In the genomic region with DNA sequence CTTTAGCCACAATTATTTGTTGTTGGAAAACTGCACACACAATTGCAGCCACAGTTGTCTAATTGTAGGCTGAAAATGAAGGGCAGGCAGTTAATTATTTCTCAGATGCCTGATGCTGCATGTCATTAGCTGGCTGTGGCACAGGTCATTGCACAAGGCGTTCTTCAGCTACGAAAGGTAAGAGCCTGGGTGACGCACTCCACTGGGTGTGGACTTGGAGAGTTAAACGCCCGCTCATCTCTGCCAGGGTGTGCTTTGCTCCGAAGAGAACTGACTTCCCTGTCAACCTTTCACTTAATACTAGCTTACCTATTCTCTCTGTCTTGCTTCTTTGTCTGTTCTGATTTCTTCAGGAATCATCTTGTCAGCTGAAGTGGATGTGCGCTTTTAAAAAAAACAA, we compare ENCODE assay signal across 12 cellular contexts.
A peak's percentile ranks its signal among the peaks of the same experiment; 100 is the strongest.
DNase-seq lines count a peak whose midpoint lies in the region; ATAC-seq and TF ChIP-seq lines count a peak whose summit lies in the region.
"Had no signal": no experiment of that assay in that cellular context is flagged by ENCODE, and none has a peak within 500 bp of the region (broad histone marks: within the 10 kb centered on the region; RNA-seq: fewer than 3 reads in every experiment).

No MANE protein-coding gene starts in this region.

- H3K27ac ChIP-seq in PC-9 (peak overlapping the region; percentile 79), right atrium auricular region (no peak overlapping the region)
- H3K27ac ChIP-seq: C4-2B had no signal

- TF ChIP-seq CTCF in PC-9 (conservative IDR thresholded peaks at IDR 0.05) (no peak), fibroblast of mammary gland (conservative IDR thresholded peaks at IDR 0.05; ENCODE audit: control insufficient read depth, insufficient read depth, low read depth, low read length) (no peak), nephron (IDR thresholded peaks at IDR 0.05; ENCODE audit: unreplicated experiment in 3 of 3) (no peak), right atrium auricular region (IDR thresholded peaks at IDR 0.05) (no peak)

- peaks cover 28% of the 10 kb centered on the region for H3K4me1 ChIP-seq in PC-9 (replicated peaks; ENCODE audit: insufficient read depth)
- H3K4me1 ChIP-seq in right atrium auricular region = no peaks in the 10 kb centered on the region

- ATAC-seq in HG02763 (IDR thresholded peaks at IDR 0.05; ENCODE audit: unreplicated experiment) (no peak), HG03097 (IDR thresholded peaks at IDR 0.05; ENCODE audit: low FRiP score, unreplicated experiment) (no peak)
- ATAC-seq: right cardiac atrium had no signal

- H3K4me3 ChIP-seq in PC-9 (peak overlapping the region; percentile 47), fibroblast of mammary gland (ENCODE audit: control insufficient read depth, low read depth, low read length) (peak overlapping the region; percentile 28), right atrium auricular region (no peak overlapping the region)

- H3K9me3 Mint-ChIP-seq in nephron = peaks cover 9% of the 10 kb centered on the region
- H3K9me3 Mint-ChIP-seq: activated CD4-positive, alpha-beta memory T cell treated with anti-CD3 and anti-CD28 coated beads, Interleukin-2, amount 10 ng/mL, durations not matched to agents 7 days and 5 days had no signal

- H3K79me2 ChIP-seq in PC-9 (ENCODE audit: low read depth) = no peaks in the 10 kb centered on the region

- intact Hi-C loops in PC-9 (cut with micrococcal nuclease; ENCODE audit: unreplicated experiment) = no loop called here

- H4K20me1 ChIP-seq in PC-9 (ENCODE audit: insufficient read depth) = no peaks in the 10 kb centered on the region

- no TSS peak for BruUV-seq in PC-9 (replicated peaks; lab: Mats Ljungman, UMichigan)

- peaks cover 5% of the 10 kb centered on the region for H3K4me1 Mint-ChIP-seq in nephron
- H3K4me1 Mint-ChIP-seq: activated CD4-positive, alpha-beta memory T cell treated with anti-CD3 and anti-CD28 coated beads, Interleukin-2, amount 10 ng/mL, durations not matched to agents 7 days and 5 days had no signal

- H3K36me3 ChIP-seq in PC-9 (ENCODE audit: low read depth) (no peaks in the 10 kb centered on the region), right atrium auricular region (no peaks in the 10 kb centered on the region)

- CTCF ChIA-PET in PC-9 (lab: Charles Lee) = no interaction called here

- H3K27ac Mint-ChIP-seq in nephron = peak overlapping the region; percentile 67 to 82 (median 81)
- H3K27ac Mint-ChIP-seq: activated CD4-positive, alpha-beta memory T cell treated with anti-CD3 and anti-CD28 coated beads, Interleukin-2, amount 10 ng/mL, durations not matched to agents 7 days and 5 days had no signal

- H3F3A ChIP-seq in PC-9 (ENCODE audit: insufficient read depth, low read depth) = peaks cover 16% of the 10 kb centered on the region; the same call in 1 of the 2 replicates

- no peaks in the 10 kb centered on the region for H3K36me3 Mint-ChIP-seq in nephron (ENCODE audit: low read depth)

- peak overlapping the region in 1 of 3 experiments; percentile 3 for H3K4me3 Mint-ChIP-seq in nephron
- H3K4me3 Mint-ChIP-seq: activated CD4-positive, alpha-beta memory T cell treated with anti-CD3 and anti-CD28 coated beads, Interleukin-2, amount 10 ng/mL, durations not matched to agents 7 days and 5 days had no signal

- no peaks in the 10 kb centered on the region for H3K9me2 ChIP-seq in PC-9 (ENCODE audit: insufficient read depth)

- H2AFZ ChIP-seq in PC-9 = peak overlapping the region; percentile 66

- POLR2A ChIA-PET in PC-9 (lab: Charles Lee; ENCODE audit: unreplicated experiment) = interaction anchor here (0.5 to 0.7 kb wide), 4 partner anchors 28 to 1990 kb away, joined by 3 to 5 read pairs (median 4); no protein-coding TSS in a partner anchor

- H3K27me3 ChIP-seq in PC-9 (ENCODE audit: insufficient read depth, low read depth) (no peaks in the 10 kb centered on the region), right atrium auricular region (no peaks in the 10 kb centered on the region)

- no peaks in the 10 kb centered on the region for H3K9me3 ChIP-seq in PC-9 (ENCODE audit: insufficient read depth, low read depth)
- H3K9me3 ChIP-seq in right atrium auricular region = no peaks in the 10 kb centered on the region

- H3K4me2 ChIP-seq in PC-9 = peak overlapping the region; percentile 87

- DNase-seq in GM03348 (ENCODE audit: low spot score) (peak; percentile 51), PC-9 (peak; percentile 68 to 91), fibroblast of mammary gland (ENCODE audit: low read depth) (peak; percentile 95), inferior parietal cortex (ENCODE audit: extremely low spot score) (no peak), right atrium auricular region (ENCODE audit: low spot score) (no peak)
- DNase-seq: activated CD4-positive, alpha-beta memory T cell treated with anti-CD3 and anti-CD28 coated beads, Interleukin-2, amount 10 ng/mL, durations not matched to agents 7 days and 5 days; NCI-H2171 had no signal

- no peaks in the 10 kb centered on the region for H3K27me3 Mint-ChIP-seq in nephron (ENCODE audit: low read depth)

Comparison
In these comparisons a context has a peak if more than half of its experiments do, and no peak if none do; other contexts are left out.
1. DNase-seq: peak in GM03348 (single experiment), PC-9 (2 of 2) and fibroblast of mammary gland (single experiment); none in inferior parietal cortex (single experiment) and right atrium auricular region (single experiment).
2. H3K4me3 ChIP-seq: peak in PC-9 (single experiment) and fibroblast of mammary gland (single experiment); none in right atrium auricular region (0 of 2).